ENCODE assay signal across 20 cellular contexts in genomic region chr10:31762306-31762705, GRCh38.
"Had no signal": no experiment of that assay in that cellular context is flagged by ENCODE, and none has a peak within 500 bp of the region (broad histone marks: within the 10 kb centered on the region; RNA-seq: fewer than 3 reads in every experiment).

No MANE protein-coding gene starts in this region.

- H3K27me3 Mint-ChIP-seq: activated CD4-positive, alpha-beta memory T cell treated with anti-CD3 and anti-CD28 coated beads for 36 hours; activated CD4-positive, alpha-beta T cell treated with anti-CD3 and anti-CD28 coated beads, Interleukin-2, amount 10 ng/mL, durations not matched to agents 24 days and 14 days; activated naive CD8-positive, alpha-beta T cell; activated T-helper 17 cell treated with anti-CD3 and anti-CD28 coated beads, Interleukin-2, amount 50 U/mL, for 72 hours had no signal

- H3K9me3 ChIP-seq: adrenal gland had no signal

- H3K36me3 Mint-ChIP-seq: activated naive CD8-positive, alpha-beta T cell had no signal

- H3K27ac Mint-ChIP-seq: activated CD4-positive, alpha-beta memory T cell treated with anti-CD3 and anti-CD28 coated beads for 36 hours; activated CD4-positive, alpha-beta T cell treated with anti-CD3 and anti-CD28 coated beads, Interleukin-2, amount 10 ng/mL, durations not matched to agents 24 days and 14 days; activated naive CD4-positive, alpha-beta T cell treated with anti-CD3 and anti-CD28 coated beads for 36 hours; activated naive CD8-positive, alpha-beta T cell; activated T-helper 17 cell treated with anti-CD3 and anti-CD28 coated beads, Interleukin-2, amount 50 U/mL, for 72 hours; T-helper 1 cell treated with Interleukin-12 subunit alpha and Interleukin-12 subunit beta and Interleukin-4 antibody, amounts not matched to agents 30 μg/mL and 1 μg/mL, for 36 hours; WTC11 had no signal

- H3K9me3 Mint-ChIP-seq: activated CD4-positive, alpha-beta memory T cell treated with anti-CD3 and anti-CD28 coated beads for 36 hours; activated T-helper 17 cell treated with anti-CD3 and anti-CD28 coated beads, Interleukin-2, amount 50 U/mL, for 72 hours had no signal

- ATAC-seq: activated T-helper 17 cell treated with anti-CD3 and anti-CD28 coated beads, Interleukin-2, amount 50 U/mL, for 72 hours; WTC11 had no signal

- H3K4me1 Mint-ChIP-seq: activated T-helper 17 cell treated with anti-CD3 and anti-CD28 coated beads, Interleukin-2, amount 50 U/mL, for 72 hours had no signal

- H3K4me3 Mint-ChIP-seq: activated CD4-positive, alpha-beta memory T cell treated with anti-CD3 and anti-CD28 coated beads for 36 hours; activated CD4-positive, alpha-beta T cell treated with anti-CD3 and anti-CD28 coated beads, Interleukin-2, amount 10 ng/mL, durations not matched to agents 24 days and 14 days; activated naive CD4-positive, alpha-beta T cell treated with anti-CD3 and anti-CD28 coated beads for 36 hours; activated naive CD8-positive, alpha-beta T cell; T-helper 1 cell treated with Interleukin-12 subunit alpha and Interleukin-12 subunit beta and Interleukin-4 antibody, amounts not matched to agents 30 μg/mL and 1 μg/mL, for 36 hours; WTC11 had no signal

- H3K36me3 ChIP-seq: adrenal gland, MG63 had no signal

- H3K4me3 ChIP-seq: adrenal gland, MG63 had no signal

- H3K27me3 ChIP-seq: adrenal gland, MG63 had no signal

- DNase-seq: activated CD4-positive, alpha-beta memory T cell treated with anti-CD3 and anti-CD28 coated beads for 36 hours; activated CD4-positive, alpha-beta T cell treated with anti-CD3 and anti-CD28 coated beads, Interleukin-2, amount 10 ng/mL, durations not matched to agents 24 days and 14 days; activated CD4-positive, CD25-positive, alpha-beta regulatory T cell treated with anti-CD3 and anti-CD28 coated beads, Interleukin-2, amount 50 U/mL, for 72 hours; activated CD8-positive, alpha-beta memory T cell treated with anti-CD3 and anti-CD28 coated beads for 24 hours; activated gamma-delta T cell; activated naive CD4-positive, alpha-beta T cell treated with anti-CD3 and anti-CD28 coated beads for 36 hours; adrenal gland; aorta; central memory CD4-positive, alpha-beta T cell; MG63; NCI-H1048; NCI-H1930; NCI-H2107; NCI-H446; NCI-H524; SHP77 had no signal
